Comparison of ENCODE assay signal across 17 cellular contexts in the genomic region with DNA sequence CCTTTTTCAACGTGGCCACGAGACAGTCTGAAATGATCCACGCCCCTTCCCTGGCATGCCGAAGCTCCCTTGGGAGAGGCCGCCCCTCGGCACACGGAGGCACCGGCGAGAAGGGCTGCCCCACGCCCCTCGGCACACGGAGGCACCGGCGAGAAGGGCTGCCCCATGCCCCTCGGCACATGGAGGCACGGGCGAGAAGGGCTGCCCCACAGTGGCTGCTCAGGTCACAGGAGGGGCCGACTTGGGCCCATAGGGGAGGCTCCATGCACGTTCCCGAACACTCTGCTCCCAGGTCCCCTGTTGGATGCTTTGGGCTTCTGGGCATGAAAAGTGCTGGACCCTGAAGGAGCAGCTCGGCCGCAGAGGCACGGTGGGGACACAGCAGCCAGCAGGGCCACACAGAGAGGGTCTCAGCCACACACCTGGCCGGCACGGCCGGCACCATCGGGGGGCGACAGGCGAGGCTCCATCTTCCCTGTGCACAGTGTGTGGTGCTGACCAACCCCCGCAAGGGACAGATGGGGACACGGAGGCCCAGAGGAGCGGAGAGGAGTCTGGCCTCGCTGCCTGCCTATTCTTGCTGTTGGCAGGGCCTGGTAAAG. TPM values are rescaled to one million over a fixed set of nuclear protein-coding genes. Genes with fewer than 3 reads are reported as not detected.
A peak's percentile ranks its signal among the peaks of the same experiment; 100 is the strongest.
DNase-seq lines count a peak whose midpoint lies in the region; ATAC-seq, FAIRE-seq and TF ChIP-seq lines count a peak whose summit lies in the region.
"Had no signal": no experiment of that assay in that cellular context is flagged by ENCODE, and none has a peak within 500 bp of the region (broad histone marks: within the 10 kb centered on the region; RNA-seq: fewer than 3 reads in every experiment).

No MANE protein-coding gene starts in this region.

- H3K4me1 ChIP-seq in K562 (replicated peaks in 1 of 2; ENCODE audit: control insufficient read depth in 2 of 2, insufficient read depth in 2 of 2, low read length in 2 of 2) = peaks cover 0 to 56% of the 10 kb centered on the region in 2 experiments; a peak in 2 of 5 replicates

- H3K4me2 ChIP-seq in K562 (ENCODE audit: insufficient read depth, low read length) = no peak overlapping the region

- WGBS in K562 (ENCODE audit: insufficient coverage, low coverage, missing lambda C conversion rate) = 97% methylated on average over 27 of the region's 33 CpGs

- no peak for TF ChIP-seq EP300 in K562 (IDR thresholded peaks at IDR 0.05; ENCODE audit: low read length)

- no TSS peak for BruUV-seq in K562 (replicated peaks; lab: Mats Ljungman, UMichigan)

- peaks cover 92% of the 10 kb centered on the region for H3K79me2 ChIP-seq in K562 (ENCODE audit: control insufficient read depth, insufficient read depth, low read length)

- H3K9me1 ChIP-seq in K562 (ENCODE audit: control insufficient read depth, insufficient read depth, low read length) = no peaks in the 10 kb centered on the region

- CTCF ChIA-PET in K562 (lab: Yijun Ruan, JAX; ENCODE audit: low intra/inter-chr PET ratio) = no interaction called here

- FAIRE-seq in K562 (lab: Jason Lieb, UNC) = no peak
- FAIRE-seq: G401.6, GM12891, H54 had no signal

- H3K36me3 ChIP-seq in K562 (ENCODE audit: control insufficient read depth, insufficient read depth, low read length) = peaks cover 75% of the 10 kb centered on the region; the same call in 2 of the 3 replicates

- intact Hi-C loops in left ventricle myocardium superior (cut with micrococcal nuclease) (no loop called here), cardiac septum (cut with DNase I) (no loop called here), K562 (cut with micrococcal nuclease) (no loop called here)

- no peak for TF ChIP-seq POLR2A in K562 (conservative IDR thresholded peaks at IDR 0.05)

- H3K9me3 ChIP-seq in K562 (replicated peaks; ENCODE audit: control insufficient read depth, insufficient read depth, low read depth, low read length) = no peaks in the 10 kb centered on the region

- no peaks in the 10 kb centered on the region for H3K27me3 ChIP-seq in K562 (ENCODE audit: control insufficient read depth in 2 of 2, insufficient read depth in 2 of 2, low read length in 2 of 2)

- in situ Hi-C loops in G401 (cut with HindIII; ENCODE audit: low sequenced_read_pairs) = no loop called here
- in situ Hi-C loops in K562 (cut with MboI) = no loop called here

- H3K27ac ChIP-seq in K562 (ENCODE audit: extremely low read depth, low read depth, low read length) = no peak overlapping the region
- H3K27ac ChIP-seq: C4-2B, HL-60 had no signal

- TF ChIP-seq RAD21 in K562 (CRISPR knock-in tag; conservative IDR thresholded peaks at IDR 0.05 in 1 of 2, IDR thresholded peaks at IDR 0.05 in 1 of 2) = no peak

- no peak for TF ChIP-seq CTCF in K562 (IDR thresholded peaks at IDR 0.05 in 2 of 3, conservative IDR thresholded peaks at IDR 0.05 in 1 of 3; ENCODE audit: insufficient read depth in 2 of 3, low read depth in 1 of 3, low read length in 3 of 3)

- DNase-seq in left ventricle myocardium superior = peak; percentile 32
- no peak for DNase-seq in cardiac septum (ENCODE audit: low spot score)
- peak; percentile 46 for DNase-seq in G401 (ENCODE audit: low spot score)
- DNase-seq in K562 (ENCODE audit: extremely low read depth in 1 of 4, low spot score in 3 of 4) = no peak
- no peak for DNase-seq in epidermal melanocyte (ENCODE audit: insufficient read length, low spot score)
- DNase-seq: 8988T; AML-193; CD4-positive, alpha-beta memory T cell; DMS79; KG1 had no signal

- no peak overlapping the region for H3K4me3 ChIP-seq in K562

- no peak overlapping the region for H2AFZ ChIP-seq in K562 (ENCODE audit: low read depth, low read length)

- peaks cover 11% of the 10 kb centered on the region for H4K20me1 ChIP-seq in K562 (replicated peaks; ENCODE audit: control insufficient read depth, insufficient read depth, low read length)

- ATAC-seq in left ventricle myocardium superior (no peak), K562 (no peak), GM21423 (IDR thresholded peaks at IDR 0.05; ENCODE audit: unreplicated experiment) (no peak), GM19035 (IDR thresholded peaks at IDR 0.05; ENCODE audit: unreplicated experiment) (no peak)

- POLR2A ChIA-PET in K562 (lab: Yijun Ruan, JAX) = no interaction called here

- H3K9ac ChIP-seq in K562 (ENCODE audit: insufficient read depth in 1 of 2, low read depth in 2 of 2, low read length in 2 of 2) = no peak overlapping the region

TF ChIP-seq in K562, 482 proteins besides CTCF, POLR2A, EP300 and RAD21:
- TF ChIP-seq MTA1 (IDR thresholded peaks at IDR 0.05; ENCODE audit: borderline replicate concordance) (no peak), POLR2G (IDR thresholded peaks at IDR 0.05; ENCODE audit: low read depth, low read length) (peak; percentile 59), RBM22 (IDR thresholded peaks at IDR 0.05; ENCODE audit: low read depth, low read length, poor library complexity, severe bottlenecking) (peak; percentile 59)

RNA-seq across cellular contexts. Expression of gene CBFA2T3, which starts 42.8 kb away (rescaled TPM):
- total RNA-seq in left ventricle myocardium superior (11.5 TPM), cardiac septum (5.9 TPM), K562 (2014; rRNA removed) (13.5 and 20.8 TPM in 2 replicates), K562 (2014; rRNA removed; fragmentation: Illumina TruSeq; extraction: Trizol) (3.9 and 5.9 TPM in 2 replicates), K562 (2015; rRNA removed; fragmentation: Illumina TruSeq; extraction: Trizol) (6.7 and 7.8 TPM in 2 replicates), K562 (2021) (114 and 145 TPM in 2 replicates)
- 0.12 and 0.64 TPM in 2 replicates for total RNA-seq in G401 (2014; rRNA removed; shearing (Covaris generic))
- total RNA-seq in K562 (2011; cell fraction: chromatin; rRNA removed; ENCODE audit: low replicate concordance) = 73.4 and 198 TPM in 2 replicates
- 67.4 and 69.3 TPM in 2 replicates for total RNA-seq in K562 (2011; cell fraction: nucleolus; rRNA removed)
- total RNA-seq in K562 (2011; cell fraction: nucleoplasm; rRNA removed) = 45.3 and 67.3 TPM in 2 replicates
- polyA plus RNA-seq in K562 (2011; rRNA removed) (6.4 and 11.3 TPM in 2 replicates), K562 (2014; fragmentation: Illumina TruSeq; extraction: Trizol) (24.2 and 46.3 TPM in 2 replicates), K562 (2014; fragmentation: Nextera tagmentation; extraction: Ambion mirVana) (1 to 10 TPM; 2.3 to 2.7 TPM), K562 (2014; rRNA removed) (34.3 and 35.3 TPM in 2 replicates)
- polyA plus RNA-seq in K562 (2011; cell fraction: cytosol; rRNA removed) = 5.6 and 15.0 TPM in 2 replicates
- 67.2 and 126 TPM in 2 replicates for polyA plus RNA-seq in K562 (2011; cell fraction: nucleus; rRNA removed)
- polyA plus RNA-seq in K562 (2012) = 55.0 and 86.5 TPM in 2 replicates
- 9.5 and 9.7 TPM in 2 replicates for polyA minus RNA-seq in K562 (2011; rRNA and poly(A)+ RNA removed)
- 32.1 and 46.1 TPM in 2 replicates for polyA minus RNA-seq in K562 (2011; cell fraction: cytosol; rRNA and poly(A)+ RNA removed)
- 21.1 and 34.5 TPM in 2 replicates for polyA minus RNA-seq in K562 (2011; cell fraction: nucleus; rRNA and poly(A)+ RNA removed)

Comparison
In these comparisons a context has a peak if more than half of its experiments do, and no peak if none do; other contexts are left out.
1. DNase-seq: peak in left ventricle myocardium superior (single experiment) and G401 (single experiment); none in cardiac septum (single experiment), K562 (0 of 4) and epidermal melanocyte (single experiment).